In the genomic region with DNA sequence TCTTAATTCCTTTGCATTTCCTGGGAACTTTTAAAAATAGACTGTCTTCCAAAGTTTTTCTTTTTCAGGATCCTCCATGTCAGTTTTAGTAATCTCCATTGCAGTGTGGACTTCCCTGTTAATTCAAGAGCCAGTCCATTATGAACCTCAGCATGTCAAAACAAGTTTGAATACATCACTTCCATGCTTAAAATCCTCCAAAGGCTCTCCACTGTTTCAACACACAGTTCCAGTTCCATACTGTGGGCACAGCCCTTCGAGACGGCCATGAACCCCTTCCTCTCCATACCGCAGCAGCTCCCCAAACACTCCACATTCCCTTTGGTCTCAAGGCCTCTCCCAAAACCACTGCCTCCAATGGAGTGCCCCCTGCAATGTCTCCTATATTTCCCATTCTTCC, we compare ENCODE assay signal across 26 cellular contexts. TPM values are rescaled to one million over a fixed set of nuclear protein-coding genes. Genes with fewer than 3 reads are reported as not detected.
DNase-seq lines count a peak whose midpoint lies in the region; ATAC-seq, FAIRE-seq and TF ChIP-seq lines count a peak whose summit lies in the region.
"Had no signal": no experiment of that assay in that cellular context is flagged by ENCODE, and none has a peak within 500 bp of the region (broad histone marks: within the 10 kb centered on the region; RNA-seq: fewer than 3 reads in every experiment).

No MANE protein-coding gene starts in this region.

- H3K4me1 ChIP-seq in mammary epithelial cell (ENCODE audit: insufficient read depth, low read length) = peaks cover 7% of the 10 kb centered on the region
- H3K4me1 ChIP-seq in breast epithelium = peaks cover 0 to 6% of the 10 kb centered on the region in 2 donors
- peaks cover 87% of the 10 kb centered on the region for H3K4me1 ChIP-seq in HepG2 (ENCODE audit: insufficient read depth, low read length)
- no peaks in the 10 kb centered on the region for H3K4me1 ChIP-seq in CD4-positive, alpha-beta memory T cell (ENCODE audit: insufficient read depth, low read length)

- peak overlapping the region; percentile 18 for H3K4me2 ChIP-seq in mammary epithelial cell (ENCODE audit: insufficient read depth, low read depth, low read length)
- no peak overlapping the region for H3K4me2 ChIP-seq in HepG2 (ENCODE audit: low read depth, low read length)

- H3K36me3 Mint-ChIP-seq in CD4-positive, alpha-beta memory T cell = no peaks in the 10 kb centered on the region
- H3K36me3 Mint-ChIP-seq: CD4-positive, CD25-positive, alpha-beta regulatory T cell had no signal

- in situ Hi-C loops in mammary epithelial cell (cut with MboI; ENCODE audit: low sequenced_read_pairs in 2 of 2) (no loop called here), HepG2 (cut with HindIII; ENCODE audit: extremely low pct_ligation_motif_present, low pct_unique_long_range_greater_than_20kb) (no loop called here)

- H3K9me3 ChIP-seq in mammary epithelial cell (replicated peaks; ENCODE audit: insufficient read depth, low read length) (no peaks in the 10 kb centered on the region), breast epithelium (no peaks in the 10 kb centered on the region), HepG2 (ENCODE audit: low read length) (no peaks in the 10 kb centered on the region)
- H3K9me3 ChIP-seq in CD4-positive, alpha-beta memory T cell (ENCODE audit: control insufficient read depth in 1 of 2, low read length in 2 of 2) = no peaks in the 10 kb centered on the region
- H3K9me3 ChIP-seq: BE2C, Caco-2 had no signal

- POLR2A ChIA-PET in HepG2 (lab: Yijun Ruan, JAX) = interaction anchor here (5.9 kb wide), 1 partner anchor 9 kb away, joined by 59 read pairs; no protein-coding TSS in a partner anchor
- POLR2A ChIA-PET in CD4-positive, alpha-beta memory T cell (lab: Charles Lee; ENCODE audit: partially characterized antibody) = no interaction called here

- H3K4me3 ChIP-seq in mammary epithelial cell (replicated peaks in 1 of 3; ENCODE audit: insufficient read depth in 1 of 3, low read depth in 2 of 3, low read length in 3 of 3) (no peak overlapping the region), breast epithelium (no peak overlapping the region), HepG2 (replicated peaks in 1 of 3; ENCODE audit: insufficient read depth in 1 of 3, low read depth in 2 of 3, low read length in 3 of 3) (no peak overlapping the region)
- no peak overlapping the region for H3K4me3 ChIP-seq in CD4-positive, alpha-beta memory T cell (ENCODE audit: low read length in 2 of 2)

- no peak overlapping the region for H3K9ac ChIP-seq in mammary epithelial cell (ENCODE audit: insufficient read depth, low read length)
- H3K9ac ChIP-seq in HepG2 (ENCODE audit: insufficient read depth, low read depth, low read length) = no peak overlapping the region

- H3K27me3 ChIP-seq in mammary epithelial cell (ENCODE audit: insufficient read depth, low read length) (no peaks in the 10 kb centered on the region), breast epithelium (no peaks in the 10 kb centered on the region), HepG2 (ENCODE audit: control insufficient read depth in 1 of 2, insufficient read depth in 2 of 2, low read length in 2 of 2) (no peaks in the 10 kb centered on the region)
- H3K27me3 ChIP-seq in CD4-positive, alpha-beta memory T cell (ENCODE audit: insufficient read depth, low read length) = peaks cover 4% of the 10 kb centered on the region
- H3K27me3 ChIP-seq: BE2C had no signal

- ATAC-seq in HepG2 (no peak), GM18502 (IDR thresholded peaks at IDR 0.05; ENCODE audit: poor library complexity, unreplicated experiment) (no peak)
- ATAC-seq: PC-3, SK-N-SH treated with all-trans-retinoic acid at 6 μM for 48 hours had no signal

- intact Hi-C loops in mammary epithelial cell (cut with micrococcal nuclease) = no loop called here
- intact Hi-C loops in breast epithelium (cut with DNase I; ENCODE audit: low total_unique reads) = no loop called here
- intact Hi-C loops in HepG2 (cut with micrococcal nuclease; ENCODE audit: unreplicated experiment) = no loop called here
- intact Hi-C loops in CD4-positive, alpha-beta memory T cell (cut with micrococcal nuclease) = no loop called here

- CTCF ChIA-PET in mammary epithelial cell (lab: Charles Lee; ENCODE audit: low non-redundant PET) = no interaction called here
- CTCF ChIA-PET in HepG2 (lab: Yijun Ruan, JAX; ENCODE audit: low intra/inter-chr PET ratio, low total read pairs) = no interaction called here
- CTCF ChIA-PET in CD4-positive, alpha-beta memory T cell (lab: Charles Lee; ENCODE audit: partially characterized antibody) = no interaction called here

- no peak overlapping the region for H3K27ac ChIP-seq in mammary epithelial cell (ENCODE audit: insufficient read depth, low read depth, low read length)
- H3K27ac ChIP-seq in breast epithelium = no peak overlapping the region
- peak overlapping the region; percentile 33 for H3K27ac ChIP-seq in HepG2 (ENCODE audit: extremely low read length, insufficient read depth, low read length)
- H3K27ac ChIP-seq in CD4-positive, alpha-beta memory T cell (ENCODE audit: low read depth, low read length) = no peak overlapping the region

- H2AFZ ChIP-seq in mammary epithelial cell (ENCODE audit: low read depth, low read length) (peak overlapping the region; percentile 74), HepG2 (ENCODE audit: low read length) (no peak overlapping the region)

- BruUV-seq in mammary epithelial cell (replicated peaks; lab: Mats Ljungman, UMichigan) (no TSS peak), HepG2 (replicated peaks; lab: Mats Ljungman, UMichigan) (no TSS peak)

- DNase-seq in mammary epithelial cell (no peak), breast epithelium (ENCODE audit: low spot score in 2 of 2) (no peak), NCI-H345 (lab: John Stamatoyannopoulos, UW) (peak; percentile 48), HepG2 (ENCODE audit: low spot score) (no peak), OCI-M2 (lab: John Stamatoyannopoulos, UW; ENCODE audit: unreplicated experiment) (no peak)
- DNase-seq in stimulated activated CD4-positive, alpha-beta T cell treated with anti-CD3 and anti-CD28 coated beads, Interleukin-4, amount 100 ng/mL, for 4 hours = no peak
- no peak for DNase-seq in CD4-positive, alpha-beta memory T cell
- DNase-seq: BE2C; Caco-2; CD4-positive, CD25-positive, alpha-beta regulatory T cell; DMS153; HFFc6; KG1; NCI-H1417 treated with DMSO at 0.1 percent for 48 hours; NCI-H2081; NCI-H446; NCI-H748 treated with DMSO at 0.1 percent for 48 hours; PC-3; RPMI8226; SHP77 treated with DMSO at 0.1 percent for 48 hours; T-helper 1 cell had no signal

- no peak overlapping the region for H3K27ac Mint-ChIP-seq in CD4-positive, alpha-beta memory T cell
- H3K27ac Mint-ChIP-seq: CD4-positive, CD25-positive, alpha-beta regulatory T cell; HFFc6 had no signal

- H3K4me3 Mint-ChIP-seq in CD4-positive, alpha-beta memory T cell = no peak overlapping the region
- H3K4me3 Mint-ChIP-seq: CD4-positive, CD25-positive, alpha-beta regulatory T cell; HFFc6 had no signal

- no peaks in the 10 kb centered on the region for H3K9me3 Mint-ChIP-seq in CD4-positive, alpha-beta memory T cell
- H3K9me3 Mint-ChIP-seq: HFFc6 had no signal

- TF ChIP-seq CTCF in mammary epithelial cell (conservative IDR thresholded peaks at IDR 0.05 in 1 of 2, IDR thresholded peaks at IDR 0.05 in 1 of 2; ENCODE audit: extremely low read depth in 1 of 2, insufficient read depth in 1 of 2, low read depth in 1 of 2, low read length in 2 of 2) (no peak), breast epithelium (IDR thresholded peaks at IDR 0.05) (no peak), HepG2 (CRISPR knock-in tag; IDR thresholded peaks at IDR 0.05) (no peak)

- TF ChIP-seq POLR2A in breast epithelium (IDR thresholded peaks at IDR 0.05) = no peak
- TF ChIP-seq POLR2A in HepG2 (IDR thresholded peaks at IDR 0.05; ENCODE audit: insufficient read depth in 1 of 2, low read depth in 2 of 2, low read length in 2 of 2) = no peak

- WGBS in mammary epithelial cell (ENCODE audit: low coverage, missing lambda C conversion rate) = 91% methylated on average over 3 of the region's 3 CpGs
- 85% methylated on average over 3 of the region's 3 CpGs for WGBS in HepG2 (ENCODE audit: low lambda C conversion rate)

- no peak for TF ChIP-seq RAD21 in HepG2 (CRISPR knock-in tag; IDR thresholded peaks at IDR 0.05)

- dilution Hi-C loops in mammary epithelial cell (cut with HindIII; ENCODE audit: low sequenced_read_pairs) = no loop called here

- H4K20me1 ChIP-seq in mammary epithelial cell (ENCODE audit: insufficient read depth, low read length) = no peaks in the 10 kb centered on the region
- H4K20me1 ChIP-seq in HepG2 (ENCODE audit: insufficient read depth, low read length) = no peaks in the 10 kb centered on the region

- H3K4me1 Mint-ChIP-seq in CD4-positive, alpha-beta memory T cell = no peaks in the 10 kb centered on the region
- H3K4me1 Mint-ChIP-seq: CD4-positive, CD25-positive, alpha-beta regulatory T cell had no signal

- H3K79me2 ChIP-seq in mammary epithelial cell (ENCODE audit: insufficient read depth, low read length) = no peaks in the 10 kb centered on the region
- H3K79me2 ChIP-seq in HepG2 (ENCODE audit: insufficient read depth, low read length) = peaks cover 84% of the 10 kb centered on the region

- H3K36me3 ChIP-seq in mammary epithelial cell (ENCODE audit: insufficient read depth, low read length) (no peaks in the 10 kb centered on the region), breast epithelium (no peaks in the 10 kb centered on the region), HepG2 (replicated peaks in 1 of 2; ENCODE audit: control insufficient read depth in 1 of 2, insufficient read depth in 2 of 2, low read length in 2 of 2) (no peaks in the 10 kb centered on the region)
- no peaks in the 10 kb centered on the region for H3K36me3 ChIP-seq in CD4-positive, alpha-beta memory T cell (ENCODE audit: insufficient read depth, low read length)
- H3K36me3 ChIP-seq: BE2C had no signal

- no peak for FAIRE-seq in HepG2 (lab: Jason Lieb, UNC)
- FAIRE-seq: A204.1, GM12891, H1 had no signal

- H3K27me3 Mint-ChIP-seq in CD4-positive, alpha-beta memory T cell = peaks cover 10 to 15% of the 10 kb centered on the region in 2 donors

- TF ChIP-seq EP300 in HepG2 (IDR thresholded peaks at IDR 0.05; ENCODE audit: low read depth in 2 of 2, low read length in 2 of 2) (no peak), HepG2 (CRISPR knock-in tag; IDR thresholded peaks at IDR 0.05; ENCODE audit: borderline replicate concordance) (no peak)

RNA-seq across cellular contexts. Expression of gene LIFR, which starts 19.5 kb away (rescaled TPM):
- 10 to 100 TPM in 1 of 2 donors, 1 to 10 TPM in 1; 4.4 to 26.3 TPM for total RNA-seq in mammary epithelial cell
- 1.6 TPM for polyA plus RNA-seq in mammary epithelial cell
- 1.6 TPM for polyA minus RNA-seq in mammary epithelial cell
- total RNA-seq in breast epithelium = 100 to 1,000 TPM; 179 to 225 (median 222) TPM
- 20.1 and 25.2 TPM in 2 replicates for total RNA-seq in HepG2 (2016; rRNA removed; fragmentation: Illumina TruSeq; extraction: Trizol)
- total RNA-seq in HepG2 (2016; cell fraction: cytosol; rRNA removed; fragmentation: Illumina TruSeq; extraction: Trizol; ENCODE audit: low read depth) = 58.4 and 67.4 TPM in 2 replicates
- 20.0 and 23.0 TPM in 2 replicates for total RNA-seq in HepG2 (2016; cell fraction: insoluble cytoplasmic fraction; rRNA removed; fragmentation: Illumina TruSeq; extraction: Trizol)
- 31.5 and 38.0 TPM in 2 replicates for total RNA-seq in HepG2 (2016; cell fraction: membrane; rRNA removed; fragmentation: Illumina TruSeq; extraction: Trizol)
- total RNA-seq in HepG2 (2016; cell fraction: nucleus; rRNA removed; fragmentation: Illumina TruSeq; extraction: Trizol) = 39.8 and 44.4 TPM in 2 replicates
- polyA plus RNA-seq in HepG2 (2011; rRNA removed) = 5.0 and 6.3 TPM in 2 replicates
- 1.9 and 3.2 TPM in 2 replicates for polyA plus RNA-seq in HepG2 (2011; cell fraction: cytosol; rRNA removed)
- polyA plus RNA-seq in HepG2 (2011; cell fraction: nucleus; rRNA removed) = 6.5 and 8.0 TPM in 2 replicates
- polyA plus RNA-seq in HepG2 (2012) = 7.6 and 12.3 TPM in 2 replicates
- polyA plus RNA-seq in HepG2 (2016; cell fraction: cytosol; fragmentation: Illumina TruSeq; extraction: Trizol; ENCODE audit: low read depth) = 0.20 and 0.28 TPM in 2 replicates
- polyA plus RNA-seq in HepG2 (2016; cell fraction: insoluble cytoplasmic fraction; fragmentation: Illumina TruSeq; extraction: Trizol; ENCODE audit: low read depth) = 6.5 and 7.1 TPM in 2 replicates
- polyA plus RNA-seq in HepG2 (2016; cell fraction: membrane; fragmentation: Illumina TruSeq; extraction: Trizol; ENCODE audit: low read depth) = 1.1 TPM in 2 replicates
- 19.2 and 20.0 TPM in 2 replicates for polyA plus RNA-seq in HepG2 (2016; cell fraction: nucleus; fragmentation: Illumina TruSeq; extraction: Trizol; ENCODE audit: insufficient read depth, low read depth)
- polyA minus RNA-seq in HepG2 (2011; rRNA and poly(A)+ RNA removed; ENCODE audit: low replicate concordance) = 15.0 and 54.2 TPM in 2 replicates
- 17.8 and 19.0 TPM in 2 replicates for polyA minus RNA-seq in HepG2 (2011; cell fraction: cytosol; rRNA and poly(A)+ RNA removed)
- 63.7 and 65.9 TPM in 2 replicates for polyA minus RNA-seq in HepG2 (2011; cell fraction: nucleus; rRNA and poly(A)+ RNA removed)
- under 1 TPM; 0.23 to 0.42 TPM for total RNA-seq in CD4-positive, alpha-beta memory T cell
- polyA plus RNA-seq in CD4-positive, alpha-beta memory T cell = not detected
- total RNA-seq: CD4-positive, CD25-positive, alpha-beta regulatory T cell had no signal
- polyA plus RNA-seq: CD4-positive, CD25-positive, alpha-beta regulatory T cell had no signal
